Comparison of ENCODE assay signal across 1 cellular context in genomic region chr9:104969116-104969515, GRCh38.
TF ChIP-seq lines count a peak whose summit lies in the region.

No MANE protein-coding gene starts in this region.

TF ChIP-seq in GM23338, 12 proteins besides CTCF, POLR2A, EP300 and RAD21 (continued from another document):
- no peak for TF ChIP-seq ZNF462 (CRISPR knock-in tag; IDR thresholded peaks at IDR 0.05)
